Comparison of ENCODE assay signal across 22 cellular contexts in the genomic region with DNA sequence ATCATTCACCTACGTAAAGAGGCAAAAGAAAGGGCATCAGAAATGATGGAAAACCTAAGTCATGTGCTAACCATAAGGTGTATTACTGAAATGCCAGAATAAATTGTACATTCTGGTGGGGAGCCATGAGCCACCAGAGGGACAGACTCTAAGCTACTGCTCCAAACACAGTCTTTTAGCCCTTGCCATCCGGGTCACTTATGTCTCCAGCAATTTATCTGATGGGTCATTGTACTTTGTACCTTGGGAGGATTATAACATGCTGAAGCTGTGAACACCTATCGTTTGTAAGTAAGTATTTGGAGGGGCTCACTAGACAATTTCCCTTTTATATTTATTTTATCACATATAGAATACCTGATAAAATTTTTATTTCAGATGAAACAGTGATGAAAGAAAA.
DNase-seq lines count a peak whose midpoint lies in the region; ATAC-seq and TF ChIP-seq lines count a peak whose summit lies in the region.
"Had no signal": no experiment of that assay in that cellular context is flagged by ENCODE, and none has a peak within 500 bp of the region (broad histone marks: within the 10 kb centered on the region; RNA-seq: fewer than 3 reads in every experiment).

No MANE protein-coding gene starts in this region.

- TF ChIP-seq RAD21 in liver (IDR thresholded peaks at IDR 0.05): peak; percentile 37 to 56

- H3K4me1 ChIP-seq in hepatocyte (ENCODE audit: insufficient read depth) (peaks cover 2% of the 10 kb centered on the region), liver (ENCODE audit: control insufficient read depth in 4 of 4, insufficient read depth in 4 of 4, low read length in 3 of 4) (peaks cover 2 to 5% (median 3%) of the 10 kb centered on the region in 4 donors), thyroid gland (peaks cover 9 to 15% of the 10 kb centered on the region in 2 donors), mucosa of descending colon (ENCODE audit: low read depth) (no peaks in the 10 kb centered on the region)
- H3K4me1 ChIP-seq: A549; BE2C; BLaER1 treated with 17β-estradiol and CSF1 and Interleukin-3, amounts not matched to agents 10 nM and 100 nM; HAP-1 had no signal

- TF ChIP-seq CTCF in hepatocyte (IDR thresholded peaks at IDR 0.05; ENCODE audit: poor library complexity) (no peak), liver (IDR thresholded peaks at IDR 0.05; ENCODE audit: low read depth, low read length, missing input control) (no peak), thyroid gland (IDR thresholded peaks at IDR 0.05) (no peak), glutamatergic neuron (IDR thresholded peaks at IDR 0.05; ENCODE audit: partially characterized antibody, unreplicated experiment) (no peak), mucosa of descending colon (IDR thresholded peaks at IDR 0.05) (no peak)

- H3K9me2 ChIP-seq in hepatocyte (replicated peaks; ENCODE audit: insufficient read depth): no peaks in the 10 kb centered on the region

- intact Hi-C loops in thyroid gland (cut with DNase I): no loop called here
- intact Hi-C loops in mucosa of descending colon (cut with DNase I, micrococcal nuclease): no loop called here

- no peaks in the 10 kb centered on the region for H3K79me2 ChIP-seq in hepatocyte

- H3K4me2 ChIP-seq in hepatocyte: no peak overlapping the region
- H3K4me2 ChIP-seq: A549; BLaER1 treated with 17β-estradiol and CSF1 and Interleukin-3, amounts not matched to agents 10 nM and 100 nM had no signal

- peaks cover 3% of the 10 kb centered on the region for H3K4me1 Mint-ChIP-seq in glutamatergic neuron (ENCODE audit: low read depth, unreplicated experiment)
- H3K4me1 Mint-ChIP-seq: CD14-positive monocyte; CD8-positive, alpha-beta memory T cell had no signal

- H3K27me3 Mint-ChIP-seq in glutamatergic neuron (ENCODE audit: unreplicated experiment): no peaks in the 10 kb centered on the region
- H3K27me3 Mint-ChIP-seq: CD4-positive, alpha-beta T cell had no signal

- no peak overlapping the region for H3K4me3 Mint-ChIP-seq in glutamatergic neuron (ENCODE audit: unreplicated experiment)
- H3K4me3 Mint-ChIP-seq: CD14-positive monocyte; CD4-positive, alpha-beta T cell; CD8-positive, alpha-beta memory T cell; HFFc6 had no signal

- H3K36me3 Mint-ChIP-seq in glutamatergic neuron (ENCODE audit: unreplicated experiment): no peaks in the 10 kb centered on the region
- H3K36me3 Mint-ChIP-seq: CD14-positive monocyte; CD8-positive, alpha-beta memory T cell had no signal

- H3K9ac ChIP-seq in liver (ENCODE audit: low read depth in 1 of 2, low read length in 2 of 2): no peak overlapping the region
- H3K9ac ChIP-seq: BLaER1 treated with 17β-estradiol and CSF1 and Interleukin-3, amounts not matched to agents 10 nM and 100 nM had no signal

- H3K9me3 ChIP-seq in hepatocyte (ENCODE audit: low read depth): no peaks in the 10 kb centered on the region
- no peaks in the 10 kb centered on the region for H3K9me3 ChIP-seq in liver (ENCODE audit: control insufficient read depth in 4 of 4, low read length in 3 of 4)
- no peaks in the 10 kb centered on the region for H3K9me3 ChIP-seq in thyroid gland
- no peaks in the 10 kb centered on the region for H3K9me3 ChIP-seq in mucosa of descending colon
- H3K9me3 ChIP-seq: A549; BE2C; BLaER1 treated with 17β-estradiol and CSF1 and Interleukin-3, amounts not matched to agents 10 nM and 100 nM; HAP-1 had no signal

- no peaks in the 10 kb centered on the region for H4K20me1 ChIP-seq in hepatocyte (ENCODE audit: insufficient read depth, poor library complexity, severe bottlenecking)
- H4K20me1 ChIP-seq: BLaER1 treated with 17β-estradiol and CSF1 and Interleukin-3, amounts not matched to agents 10 nM and 100 nM had no signal

- DNase-seq in DMS53 (lab: John Stamatoyannopoulos, UW) (peak; percentile 4), DMS53 treated with DMSO at 0.1 percent for 48 hours (lab: John Stamatoyannopoulos, UW; ENCODE audit: unreplicated experiment) (no peak), hepatocyte (ENCODE audit: low spot score) (peak; percentile 31), thyroid gland (no peak), glutamatergic neuron (no peak), mucosa of descending colon (no peak)
- DNase-seq in activated T-cell treated with anti-CD3 and anti-CD28 coated beads, Interleukin-2, amount 50 U/mL, for 1 hour: no peak
- DNase-seq: ACHN; AML-193; BE2C; CD4-positive, alpha-beta T cell; CD8-positive, alpha-beta memory T cell; DMS 273 treated with DMSO at 0.1 percent for 48 hours; DND-41; GOT3; HFFc6 had no signal

- no peak for TF ChIP-seq POLR2A in thyroid gland (IDR thresholded peaks at IDR 0.05)

- no peak overlapping the region for H3K4me3 ChIP-seq in hepatocyte
- no peak overlapping the region for H3K4me3 ChIP-seq in liver (ENCODE audit: low read depth in 1 of 3, low read length in 3 of 3)
- H3K4me3 ChIP-seq in thyroid gland (replicated peaks in 1 of 3): no peak overlapping the region
- no peak overlapping the region for H3K4me3 ChIP-seq in mucosa of descending colon
- H3K4me3 ChIP-seq: A549; BLaER1 treated with 17β-estradiol and CSF1 and Interleukin-3, amounts not matched to agents 10 nM and 100 nM; HAP-1 had no signal

- H3K36me3 ChIP-seq in hepatocyte (replicated peaks; ENCODE audit: insufficient read depth, low read depth) (no peaks in the 10 kb centered on the region), liver (ENCODE audit: control insufficient read depth in 4 of 4, insufficient read depth in 3 of 4, low read depth in 1 of 4, low read length in 3 of 4) (no peaks in the 10 kb centered on the region), thyroid gland (no peaks in the 10 kb centered on the region), mucosa of descending colon (ENCODE audit: low read depth) (no peaks in the 10 kb centered on the region)
- H3K36me3 ChIP-seq: BE2C; BLaER1 treated with 17β-estradiol and CSF1 and Interleukin-3, amounts not matched to agents 10 nM and 100 nM; HAP-1 had no signal

- no peak for ATAC-seq in mucosa of descending colon
- ATAC-seq: A549 had no signal

- no peak overlapping the region for H2AFZ ChIP-seq in hepatocyte

- peaks cover 1% of the 10 kb centered on the region for H3K9me3 Mint-ChIP-seq in glutamatergic neuron (ENCODE audit: unreplicated experiment)
- H3K9me3 Mint-ChIP-seq: CD4-positive, alpha-beta T cell; CD8-positive, alpha-beta memory T cell had no signal

- H3K27ac Mint-ChIP-seq in glutamatergic neuron (ENCODE audit: unreplicated experiment): no peak overlapping the region
- H3K27ac Mint-ChIP-seq: CD14-positive monocyte; CD4-positive, alpha-beta T cell; CD8-positive, alpha-beta memory T cell; HFFc6 had no signal

- 62% methylated on average over 3 of the region's 3 CpGs for WGBS in hepatocyte (ENCODE audit: low lambda C conversion rate, missing lambda C conversion rate)
- 46% methylated on average over 3 of the region's 3 CpGs for WGBS in liver
- WGBS in thyroid gland, 2 donors: 82 to 84% methylated on average over 3 of the region's 3 CpGs

- peak overlapping the region; percentile 24 for H3K27ac ChIP-seq in hepatocyte
- H3K27ac ChIP-seq in liver (ENCODE audit: low read depth in 1 of 2, low read length in 2 of 2): no peak overlapping the region
- peak overlapping the region; percentile 29 to 48 (median 39) for H3K27ac ChIP-seq in thyroid gland
- H3K27ac ChIP-seq: 22Rv1; A549; BLaER1 treated with 17β-estradiol and CSF1 and Interleukin-3, amounts not matched to agents 10 nM and 100 nM had no signal

- H3K27me3 ChIP-seq in hepatocyte: peaks cover 3% of the 10 kb centered on the region
- no peaks in the 10 kb centered on the region for H3K27me3 ChIP-seq in liver (ENCODE audit: control insufficient read depth in 4 of 4, insufficient read depth in 4 of 4, low read length in 3 of 4)
- H3K27me3 ChIP-seq in thyroid gland: no peaks in the 10 kb centered on the region
- H3K27me3 ChIP-seq: BE2C; BLaER1 treated with 17β-estradiol and CSF1 and Interleukin-3, amounts not matched to agents 10 nM and 100 nM had no signal

TF ChIP-seq in liver, 16 proteins besides CTCF, POLR2A, EP300 and RAD21 (continues in another document):
- TF ChIP-seq HNF4A (conservative IDR thresholded peaks at IDR 0.05): peak; percentile 85 to 89
- TF ChIP-seq MAX (IDR thresholded peaks at IDR 0.05): no peak
- no peak for TF ChIP-seq EGR1 (IDR thresholded peaks at IDR 0.05; ENCODE audit: low read depth in 2 of 2)
- TF ChIP-seq ZBTB33 (IDR thresholded peaks at IDR 0.05): no peak

Comparison
In these comparisons a context has a peak if more than half of its experiments do, and no peak if none do; other contexts are left out.
1. DNase-seq: peak in DMS53 (single experiment) and hepatocyte (single experiment); none in DMS53 treated with DMSO at 0.1 percent for 48 hours (single experiment), thyroid gland (0 of 2), activated T-cell treated with anti-CD3 and anti-CD28 coated beads, Interleukin-2, amount 50 U/mL, for 1 hour (single experiment), glutamatergic neuron (single experiment) and mucosa of descending colon (0 of 3).
2. H3K27ac ChIP-seq: peak in hepatocyte (single experiment) and thyroid gland (3 of 3); none in liver (0 of 2).